Comparison of ENCODE assay signal across 31 cellular contexts in genomic region chr9:82012255-82012654, GRCh38. TPM values are rescaled to one million over a fixed set of nuclear protein-coding genes. Genes with fewer than 3 reads are reported as not detected.
"Had no signal": no experiment of that assay in that cellular context is flagged by ENCODE, and none has a peak within 500 bp of the region (broad histone marks: within the 10 kb centered on the region; RNA-seq: fewer than 3 reads in every experiment).

No MANE protein-coding gene starts in this region.

- DNase-seq: stimulated activated CD4-positive, alpha-beta T cell treated with anti-CD3 and anti-CD28 coated beads, Interleukin-2, amount 100 ng/mL, for 48 hours; stimulated activated CD4-positive, alpha-beta T cell treated with anti-CD3 and anti-CD28 coated beads, Interleukin-4, amount 100 ng/mL, for 1 hour; stimulated activated CD4-positive, alpha-beta T cell treated with anti-CD3 and anti-CD28 coated beads, Interleukin-4, amount 100 ng/mL, for 24 hours; stimulated activated CD4-positive, alpha-beta T cell treated with anti-CD3 and anti-CD28 coated beads, Interleukin-4, amount 100 ng/mL, for 4 hours; stimulated activated CD8-positive, alpha-beta memory T cell treated with anti-CD3 and anti-CD28 coated beads, Interleukin-4, amount 100 ng/mL, for 48 hours; stimulated activated naive B cell treated with anti-CD40 and anti-IgM and Interleukin-4, amounts not matched to agents 10 μg/mL and 1 μg/mL and 100 μg/mL, for 72 hours; stimulated activated naive CD4-positive, alpha-beta T cell; stimulated activated naive CD4-positive, alpha-beta T cell treated with Interleukin-2 at 50 U/mL for 16 hours; stimulated activated naive CD8-positive, alpha-beta T cell treated with anti-CD3 and anti-CD28 coated beads, Interleukin-15, amount 100 ng/mL, for 72 hours; stimulated activated naive CD8-positive, alpha-beta T cell treated with anti-CD3 and anti-CD28 coated beads, Interleukin-15, Interleukin-2, amounts not matched to agents 100 U/mL and 50 U/mL, for 24 hours; stomach; substantia nigra; testis; thyroid gland; tibial artery; transverse colon; trophoblast cell; upper lobe of left lung; upper lobe of right lung; uterus had no signal

- H3K4me3 ChIP-seq: stomach, suprapubic skin, testis, thoracic aorta, thyroid gland, tibial artery, tibial nerve, transverse colon, upper lobe of left lung, upper lobe of right lung, uterus, vagina had no signal

- FAIRE-seq: urothelium cell line had no signal

- H3K27ac ChIP-seq: stomach, suprapubic skin, testis, thoracic aorta, thyroid gland, tibial artery, tibial nerve, transverse colon, upper lobe of left lung, upper lobe of right lung, uterus, vagina had no signal

- ATAC-seq: stimulated activated effector memory CD8-positive, alpha-beta T cell treated with anti-CD3 and anti-CD28 coated beads, Interleukin-12 subunit alpha, Interleukin-12 subunit beta, amount 100 ng/mL, for 72 hours; stimulated activated memory B cell treated with anti-CD40 and anti-IgM and Interleukin-4, amounts not matched to agents 10 μg/mL and 1 μg/mL and 100 μg/mL, for 72 hours; stimulated activated naive B cell treated with anti-CD40 and anti-IgM and Interleukin-4, amounts not matched to agents 10 μg/mL and 1 μg/mL and 100 μg/mL, for 72 hours; stimulated activated naive CD8-positive, alpha-beta T cell treated with anti-CD3 and anti-CD28 coated beads, Interleukin-15, amount 100 ng/mL, for 72 hours; stimulated activated naive CD8-positive, alpha-beta T cell treated with anti-CD3 and anti-CD28 coated beads, Interleukin-15, Interleukin-2, amounts not matched to agents 100 U/mL and 50 U/mL, for 24 hours; upper lobe of right lung had no signal

- H3K36me3 ChIP-seq: stomach, suprapubic skin, thoracic aorta, thyroid gland, tibial artery, tibial nerve, transverse colon, upper lobe of left lung, upper lobe of right lung, uterus, vagina had no signal

- H3K27me3 ChIP-seq: stomach, suprapubic skin, testis, thyroid gland, tibial artery, tibial nerve, transverse colon, upper lobe of left lung, upper lobe of right lung, uterus, vagina had no signal

- H3K9me3 ChIP-seq: testis, thoracic aorta, thyroid gland, transverse colon, upper lobe of left lung, upper lobe of right lung, uterus, vagina had no signal

- H3K4me1 ChIP-seq: stomach, suprapubic skin, testis, thyroid gland, tibial artery, tibial nerve, upper lobe of left lung, upper lobe of right lung, uterus, vagina had no signal

RNA-seq across cellular contexts. Expression of gene SPATA31D1, which starts 23.7 kb away (rescaled TPM):
- total RNA-seq: stomach, subcutaneous adipose tissue, temporal lobe, thoracic aorta, thyroid gland, tibial nerve, transverse colon, upper lobe of left lung, upper lobe of right lung, ureter, urinary bladder, vagina had no signal
- polyA plus RNA-seq: stomach had no signal
